ENCODE assay signal across 8 cellular contexts in the genomic region with DNA sequence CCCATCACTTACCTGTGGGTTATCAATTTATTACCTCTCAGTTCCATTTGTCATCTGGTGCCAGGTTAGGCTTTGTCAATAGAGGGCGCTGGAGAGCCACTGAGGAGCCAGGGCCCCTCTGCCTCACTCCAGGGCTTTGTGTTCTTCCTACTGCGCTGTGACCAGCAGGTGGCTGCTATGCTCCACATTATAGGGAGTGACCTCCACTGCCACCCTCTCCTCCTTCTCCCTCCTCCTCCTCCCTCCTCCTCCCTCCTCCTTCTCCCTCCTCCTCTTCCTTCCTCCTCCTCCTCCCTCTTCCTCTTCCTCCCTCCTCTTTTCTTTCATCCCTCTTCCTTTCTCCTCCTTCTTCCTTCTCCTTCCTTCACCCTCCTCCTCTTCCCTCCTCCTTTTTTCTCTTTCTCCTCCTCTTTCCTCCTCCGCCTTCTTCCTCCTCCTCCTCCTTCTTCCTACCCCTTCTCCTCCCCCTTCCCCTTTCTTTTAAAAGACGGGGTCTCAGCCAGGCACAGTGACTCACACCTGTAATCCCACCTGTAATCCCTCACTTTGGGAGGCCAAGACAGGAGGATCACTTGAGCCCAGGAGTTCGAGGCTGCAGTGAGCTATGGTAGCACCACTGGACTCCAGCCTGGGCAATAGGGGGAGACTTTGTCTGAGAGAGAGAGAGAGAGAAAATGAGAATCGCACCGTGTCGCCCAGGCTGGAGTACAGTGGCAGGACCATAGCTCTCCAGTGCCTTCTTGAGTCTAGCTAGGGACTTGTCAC. TPM values are rescaled to one million over a fixed set of nuclear protein-coding genes. Genes with fewer than 3 reads are reported as not detected.
A peak's percentile ranks its signal among the peaks of the same experiment; 100 is the strongest.
DNase-seq lines count a peak whose midpoint lies in the region; ATAC-seq and TF ChIP-seq lines count a peak whose summit lies in the region.

No MANE protein-coding gene starts in this region.

- H3K27ac ChIP-seq in SU-DHL-6 (ENCODE audit: low read depth, low read length) (no peak overlapping the region), heart left ventricle (no peak overlapping the region)

- H3K36me3 ChIP-seq in SU-DHL-6 (ENCODE audit: low read length) (no peaks in the 10 kb centered on the region), heart left ventricle (no peaks in the 10 kb centered on the region)

- TF ChIP-seq CTCF in GM12801 (IDR thresholded peaks at IDR 0.05; ENCODE audit: extremely low read depth, insufficient read length) (peak; percentile 98), SU-DHL-6 (IDR thresholded peaks at IDR 0.05; ENCODE audit: insufficient read depth, low read length, poor library complexity, severe bottlenecking) (peak; percentile 95), heart left ventricle (IDR thresholded peaks at IDR 0.05) (peak; percentile 94 to 100 (median 96)), retinal pigment epithelial cell (conservative IDR thresholded peaks at IDR 0.05; ENCODE audit: low read depth, low read length) (peak; percentile 99)

- H3K4me3 ChIP-seq in SU-DHL-6 (ENCODE audit: insufficient read depth, low read length, poor library complexity, severe bottlenecking) (no peak overlapping the region), heart left ventricle (no peak overlapping the region), retinal pigment epithelial cell (ENCODE audit: low read length) (no peak overlapping the region)

- H3K27me3 ChIP-seq in SU-DHL-6 (ENCODE audit: low read length) (no peaks in the 10 kb centered on the region), heart left ventricle (no peaks in the 10 kb centered on the region)

- no peak overlapping the region for H3K4me2 ChIP-seq in SU-DHL-6 (ENCODE audit: low read depth, low read length, poor library complexity, severe bottlenecking)

- peak; percentile 59 for DNase-seq in NCI-H1436 treated with DMSO at 0.1 percent for 48 hours (lab: John Stamatoyannopoulos, UW)
- peak; percentile 86 for DNase-seq in activated naive CD8-positive, alpha-beta T cell treated with anti-CD3 and anti-CD28 coated beads, Interleukin-2, amount 10 ng/mL, durations not matched to agents 7 days and 5 days
- DNase-seq in heart left ventricle, result peak; percentile 82 to 91 (median 86)
- peak; percentile 33 for DNase-seq in retinal pigment epithelial cell (ENCODE audit: low read depth)

- no peak overlapping the region for H3K9ac ChIP-seq in SU-DHL-6 (ENCODE audit: low read length)

- peaks cover 2% of the 10 kb centered on the region for H3K27me3 Mint-ChIP-seq in activated naive CD8-positive, alpha-beta T cell treated with anti-CD3 and anti-CD28 coated beads, Interleukin-2, amount 10 ng/mL, durations not matched to agents 7 days and 5 days

- peaks cover 0 to 4% (median 0%) of the 10 kb centered on the region in 12 donors for H3K4me1 ChIP-seq in heart left ventricle

- peaks cover 16% of the 10 kb centered on the region for H3K4me1 Mint-ChIP-seq in activated naive CD8-positive, alpha-beta T cell treated with anti-CD3 and anti-CD28 coated beads, Interleukin-2, amount 10 ng/mL, durations not matched to agents 7 days and 5 days

- no peak overlapping the region for H2AFZ ChIP-seq in SU-DHL-6 (ENCODE audit: low read depth, low read length, severe bottlenecking)

- no peaks in the 10 kb centered on the region for H3F3A ChIP-seq in SU-DHL-6 (ENCODE audit: insufficient read depth)

- no peaks in the 10 kb centered on the region for H3K9me3 Mint-ChIP-seq in activated naive CD8-positive, alpha-beta T cell treated with anti-CD3 and anti-CD28 coated beads, Interleukin-2, amount 10 ng/mL, durations not matched to agents 7 days and 5 days

- no peaks in the 10 kb centered on the region for H3K36me3 Mint-ChIP-seq in activated naive CD8-positive, alpha-beta T cell treated with anti-CD3 and anti-CD28 coated beads, Interleukin-2, amount 10 ng/mL, durations not matched to agents 7 days and 5 days

- H3K9me3 ChIP-seq in SU-DHL-6 (ENCODE audit: insufficient read depth, low read length) (no peaks in the 10 kb centered on the region), heart left ventricle (no peaks in the 10 kb centered on the region)

- ATAC-seq in HG02759 (IDR thresholded peaks at IDR 0.05; ENCODE audit: unreplicated experiment), result peak; percentile 85
- ATAC-seq in activated naive CD8-positive, alpha-beta T cell treated with anti-CD3 and anti-CD28 coated beads, Interleukin-2, amount 10 ng/mL, durations not matched to agents 7 days and 5 days (ENCODE audit: low read depth), result peak; percentile 100
- ATAC-seq in heart left ventricle, result peak; percentile 98 to 100 (median 100)
- no peak for ATAC-seq in HG03469 (IDR thresholded peaks at IDR 0.05; ENCODE audit: unreplicated experiment)

- no peak for TF ChIP-seq POLR2A in heart left ventricle (IDR thresholded peaks at IDR 0.05)

- H3K4me3 Mint-ChIP-seq in activated naive CD8-positive, alpha-beta T cell treated with anti-CD3 and anti-CD28 coated beads, Interleukin-2, amount 10 ng/mL, durations not matched to agents 7 days and 5 days, result no peak overlapping the region

- H4K20me1 ChIP-seq in SU-DHL-6 (ENCODE audit: low read depth, low read length), result no peaks in the 10 kb centered on the region

- WGBS in heart left ventricle, 4 donors, result 26 to 34% (median 30%) methylated on average over 8 of the region's 8 CpGs

- POLR2A ChIA-PET in activated naive CD8-positive, alpha-beta T cell treated with anti-CD3 and anti-CD28 coated beads, Interleukin-2, amount 10 ng/mL, durations not matched to agents 7 days and 5 days (lab: Charles Lee), result interaction anchor here (0.8 to 6.5 kb wide), 4 partner anchors 19 to 126 kb away, joined by 3 to 61 read pairs (median 7); no protein-coding TSS in a partner anchor

- H3K27ac Mint-ChIP-seq in activated naive CD8-positive, alpha-beta T cell treated with anti-CD3 and anti-CD28 coated beads, Interleukin-2, amount 10 ng/mL, durations not matched to agents 7 days and 5 days, result peak overlapping the region; percentile 12

- intact Hi-C loops in heart left ventricle (cut with DNase I), result loop anchor here in 9 of 10 donors (1.0 to 10.0 kb wide), 11 partner anchors 22 to 243 kb away; a partner anchor contains a TSS

- H3K79me2 ChIP-seq in SU-DHL-6 (ENCODE audit: insufficient read depth, low read length), result no peaks in the 10 kb centered on the region

- H3K9me2 ChIP-seq in SU-DHL-6 (replicated peaks; ENCODE audit: insufficient read depth, low read length), result no peaks in the 10 kb centered on the region

RNA-seq across cellular contexts. Expression of a gene that starts 10.3 kb away (rescaled TPM):
- 10 to 100 TPM; 24.5 to 33.6 TPM for total RNA-seq in activated naive CD8-positive, alpha-beta T cell treated with anti-CD3 and anti-CD28 coated beads, Interleukin-2, amount 10 ng/mL, durations not matched to agents 7 days and 5 days
- total RNA-seq in heart left ventricle, result under 1 TPM in 1 of 9 donors, not detected in 8; 0.24 TPM
- polyA plus RNA-seq in heart left ventricle, result not detected

RNA-seq across cellular contexts. Expression of a gene that starts 23.8 kb away (rescaled TPM):
- 10 to 100 TPM; 74.6 to 75.9 TPM for total RNA-seq in activated naive CD8-positive, alpha-beta T cell treated with anti-CD3 and anti-CD28 coated beads, Interleukin-2, amount 10 ng/mL, durations not matched to agents 7 days and 5 days
- 10 to 100 TPM; 11.3 to 24.5 (median 15.7) TPM for total RNA-seq in heart left ventricle
- 10 to 100 TPM; 13.9 to 15.8 TPM for polyA plus RNA-seq in heart left ventricle

RNA-seq across cellular contexts. Expression of a gene that starts 27.7 kb away (rescaled TPM):
- 1 to 10 TPM in 1 of 2 experiments, under 1 TPM in 1; 0.88 to 1.7 TPM for total RNA-seq in activated naive CD8-positive, alpha-beta T cell treated with anti-CD3 and anti-CD28 coated beads, Interleukin-2, amount 10 ng/mL, durations not matched to agents 7 days and 5 days
- not detected for total RNA-seq in heart left ventricle
- not detected for polyA plus RNA-seq in heart left ventricle

RNA-seq across cellular contexts. Expression of a gene that starts 45.9 kb away (rescaled TPM):
- total RNA-seq in activated naive CD8-positive, alpha-beta T cell treated with anti-CD3 and anti-CD28 coated beads, Interleukin-2, amount 10 ng/mL, durations not matched to agents 7 days and 5 days, result 100 to 1,000 TPM; 407 to 412 TPM
- 1,000 to 10,000 TPM in 8 of 9 donors, 100 to 1,000 TPM in 1; 944 to 3,219 (median 1,334) TPM for total RNA-seq in heart left ventricle
- polyA plus RNA-seq in heart left ventricle, result 1,000 to 10,000 TPM; 1,378 to 4,659 TPM

RNA-seq across cellular contexts. Expression of a gene that starts 48.2 kb away (rescaled TPM):
- total RNA-seq in activated naive CD8-positive, alpha-beta T cell treated with anti-CD3 and anti-CD28 coated beads, Interleukin-2, amount 10 ng/mL, durations not matched to agents 7 days and 5 days, result 10 to 100 TPM; 63.0 to 63.4 TPM
- total RNA-seq in heart left ventricle, result 10 to 100 TPM in 1 of 9 donors, 1 to 10 TPM in 7, under 1 TPM in 1; 0.74 to 25.2 (median 3.6) TPM
- polyA plus RNA-seq in heart left ventricle, result 10 to 100 TPM in 1 of 2 donors, 1 to 10 TPM in 1; 3.4 to 10.8 TPM

Comparison
In these comparisons a context has a peak if more than half of its experiments do, and no peak if none do; other contexts are left out.
1. DNase-seq: peak in every context shown above with its lines; median percentile 86 in activated naive CD8-positive, alpha-beta T cell treated with anti-CD3 and anti-CD28 coated beads, Interleukin-2, amount 10 ng/mL, durations not matched to agents 7 days and 5 days; 86 in heart left ventricle; 59 in NCI-H1436 treated with DMSO at 0.1 percent for 48 hours; 33 in retinal pigment epithelial cell.
2. RNA of a gene that starts 10.3 kb away (total RNA-seq): 24.5 to 33.6 TPM in activated naive CD8-positive, alpha-beta T cell treated with anti-CD3 and anti-CD28 coated beads, Interleukin-2, amount 10 ng/mL, durations not matched to agents 7 days and 5 days; 0.24 TPM in heart left ventricle; every median in the first group is over 10 times any median in the second.
3. Peak in every context shown above with its lines, with median percentiles within 50 percentile points of each other: CTCF ChIP-seq.